22 cellular contexts compared by ENCODE assay signal in genomic region chr19:35370722-35371121, GRCh38. TPM values are rescaled to one million over a fixed set of nuclear protein-coding genes. Genes with fewer than 3 reads are reported as not detected.
DNase-seq lines count a peak whose midpoint lies in the region; ATAC-seq, FAIRE-seq and TF ChIP-seq lines count a peak whose summit lies in the region.
"Had no signal": no experiment of that assay in that cellular context is flagged by ENCODE, and none has a peak within 500 bp of the region (broad histone marks: within the 10 kb centered on the region; RNA-seq: fewer than 3 reads in every experiment).

Gene GPR42 (plus strand): TSS chr19:35371068. CDS start chr19:35371360, 292 bp downstream.

- no peaks in the 10 kb centered on the region for H3K9me1 ChIP-seq in K562 (ENCODE audit: control insufficient read depth, insufficient read depth, low read length)

- in situ Hi-C loops in K562 (cut with MboI) = no loop called here

- H3K9ac ChIP-seq in Karpas-422 (ENCODE audit: low read length) (no peak within 1 kb of the TSS), K562 (ENCODE audit: insufficient read depth in 1 of 2, low read depth in 2 of 2, low read length in 2 of 2) (no peak within 1 kb of the TSS)

- intact Hi-C loops in K562 (cut with micrococcal nuclease) = no loop called here
- intact Hi-C loops in MCF 10A (cut with micrococcal nuclease) = no loop called here

- POLR2A ChIA-PET in K562 (lab: Yijun Ruan, JAX) = no interaction called here
- POLR2A ChIA-PET in activated CD4-positive, alpha-beta memory T cell treated with anti-CD3 and anti-CD28 coated beads, Interleukin-2, amount 10 ng/mL, durations not matched to agents 7 days and 5 days (lab: Charles Lee) = no interaction called here
- POLR2A ChIA-PET in MCF 10A (lab: Yijun Ruan, JAX) = no interaction called here

- no peak within 1 kb of the TSS for H3K4me3 ChIP-seq in Karpas-422 (ENCODE audit: low read length)
- H3K4me3 ChIP-seq in K562 = no peak within 1 kb of the TSS
- H3K4me3 ChIP-seq: HAP-1 had no signal

- H3K27me3 ChIP-seq in Karpas-422 (ENCODE audit: low read length) = no peaks in the 10 kb centered on the region
- H3K27me3 ChIP-seq in K562 (ENCODE audit: control insufficient read depth in 2 of 2, insufficient read depth in 2 of 2, low read length in 2 of 2) = peaks cover 4 to 6% of the 10 kb centered on the region in 2 experiments; a peak in 4 of 5 replicates

- H3K79me2 ChIP-seq in Karpas-422 (ENCODE audit: low read length) (no peaks in the 10 kb centered on the region), K562 (ENCODE audit: control insufficient read depth, insufficient read depth, low read length) (no peaks in the 10 kb centered on the region)

- no peak for TF ChIP-seq EP300 in K562 (IDR thresholded peaks at IDR 0.05; ENCODE audit: low read length)

- H3K36me3 Mint-ChIP-seq in osteocyte (ENCODE audit: unreplicated experiment) = no peaks in the 10 kb centered on the region
- H3K36me3 Mint-ChIP-seq in activated CD4-positive, alpha-beta memory T cell treated with anti-CD3 and anti-CD28 coated beads, Interleukin-2, amount 10 ng/mL, durations not matched to agents 7 days and 5 days (ENCODE audit: low read depth) = no peaks in the 10 kb centered on the region
- no peaks in the 10 kb centered on the region for H3K36me3 Mint-ChIP-seq in MCF 10A (ENCODE audit: insufficient read depth, unreplicated experiment)
- H3K36me3 Mint-ChIP-seq in activated naive CD8-positive, alpha-beta T cell treated with anti-CD3 and anti-CD28 coated beads for 36 hours = no peaks in the 10 kb centered on the region
- H3K36me3 Mint-ChIP-seq: CD4-positive, alpha-beta memory T cell had no signal

- H4K20me1 ChIP-seq in Karpas-422 (ENCODE audit: insufficient read depth, low read depth, low read length) = no peaks in the 10 kb centered on the region
- no peaks in the 10 kb centered on the region for H4K20me1 ChIP-seq in K562 (replicated peaks; ENCODE audit: control insufficient read depth, insufficient read depth, low read length)

- H3K9me2 ChIP-seq in Karpas-422 (replicated peaks; ENCODE audit: insufficient read depth, low read length) = no peaks in the 10 kb centered on the region

- ATAC-seq in K562 = no peak

- H3K9me3 ChIP-seq in Karpas-422 (ENCODE audit: low read length) (no peaks in the 10 kb centered on the region), K562 (replicated peaks; ENCODE audit: control insufficient read depth, insufficient read depth, low read depth, low read length) (no peaks in the 10 kb centered on the region)
- H3K9me3 ChIP-seq: HAP-1 had no signal

- H3K4me1 Mint-ChIP-seq in osteocyte (ENCODE audit: unreplicated experiment) (no peaks in the 10 kb centered on the region), MCF 10A (ENCODE audit: insufficient read depth, unreplicated experiment) (no peaks in the 10 kb centered on the region)
- no peaks in the 10 kb centered on the region for H3K4me1 Mint-ChIP-seq in activated CD4-positive, alpha-beta memory T cell treated with anti-CD3 and anti-CD28 coated beads, Interleukin-2, amount 10 ng/mL, durations not matched to agents 7 days and 5 days
- peaks cover 2% of the 10 kb centered on the region for H3K4me1 Mint-ChIP-seq in activated naive CD8-positive, alpha-beta T cell treated with anti-CD3 and anti-CD28 coated beads for 36 hours

- H3K27me3 Mint-ChIP-seq in osteocyte (ENCODE audit: unreplicated experiment) (peaks cover 4% of the 10 kb centered on the region), MCF 10A (ENCODE audit: insufficient read depth, unreplicated experiment) (peaks cover 76% of the 10 kb centered on the region)
- peaks cover 29% of the 10 kb centered on the region for H3K27me3 Mint-ChIP-seq in activated CD4-positive, alpha-beta memory T cell treated with anti-CD3 and anti-CD28 coated beads, Interleukin-2, amount 10 ng/mL, durations not matched to agents 7 days and 5 days
- peaks cover 26% of the 10 kb centered on the region for H3K27me3 Mint-ChIP-seq in activated naive CD8-positive, alpha-beta T cell treated with anti-CD3 and anti-CD28 coated beads for 36 hours

- no peak for FAIRE-seq in K562 (lab: Jason Lieb, UNC)
- FAIRE-seq: GM18507, H54 had no signal

- H3K9me3 Mint-ChIP-seq in osteocyte (ENCODE audit: unreplicated experiment) (no peaks in the 10 kb centered on the region), MCF 10A (ENCODE audit: unreplicated experiment) (no peaks in the 10 kb centered on the region)
- no peaks in the 10 kb centered on the region for H3K9me3 Mint-ChIP-seq in activated CD4-positive, alpha-beta memory T cell treated with anti-CD3 and anti-CD28 coated beads, Interleukin-2, amount 10 ng/mL, durations not matched to agents 7 days and 5 days
- no peaks in the 10 kb centered on the region for H3K9me3 Mint-ChIP-seq in activated naive CD8-positive, alpha-beta T cell treated with anti-CD3 and anti-CD28 coated beads for 36 hours
- H3K9me3 Mint-ChIP-seq: CD4-positive, alpha-beta memory T cell had no signal

- H3K4me3 Mint-ChIP-seq in osteocyte (ENCODE audit: unreplicated experiment) (no peak within 1 kb of the TSS), MCF 10A (ENCODE audit: unreplicated experiment) (no peak within 1 kb of the TSS)
- no peak within 1 kb of the TSS for H3K4me3 Mint-ChIP-seq in activated CD4-positive, alpha-beta memory T cell treated with anti-CD3 and anti-CD28 coated beads, Interleukin-2, amount 10 ng/mL, durations not matched to agents 7 days and 5 days
- no peak within 1 kb of the TSS for H3K4me3 Mint-ChIP-seq in activated naive CD8-positive, alpha-beta T cell treated with anti-CD3 and anti-CD28 coated beads for 36 hours
- H3K4me3 Mint-ChIP-seq: CD4-positive, alpha-beta memory T cell had no signal

- TF ChIP-seq CTCF in K562 (IDR thresholded peaks at IDR 0.05 in 2 of 3, conservative IDR thresholded peaks at IDR 0.05 in 1 of 3; ENCODE audit: insufficient read depth in 2 of 3, low read depth in 1 of 3, low read length in 3 of 3) (no peak), osteocyte (IDR thresholded peaks at IDR 0.05) (no peak), MCF 10A (IDR thresholded peaks at IDR 0.05; ENCODE audit: unreplicated experiment) (no peak)

- TF ChIP-seq POLR2A in K562 (conservative IDR thresholded peaks at IDR 0.05) = no peak

- H3K27ac Mint-ChIP-seq in osteocyte (ENCODE audit: unreplicated experiment) (no peak within 1 kb of the TSS), MCF 10A (ENCODE audit: low read depth, unreplicated experiment) (no peak within 1 kb of the TSS)
- no peak within 1 kb of the TSS for H3K27ac Mint-ChIP-seq in activated CD4-positive, alpha-beta memory T cell treated with anti-CD3 and anti-CD28 coated beads, Interleukin-2, amount 10 ng/mL, durations not matched to agents 7 days and 5 days
- H3K27ac Mint-ChIP-seq in activated naive CD8-positive, alpha-beta T cell treated with anti-CD3 and anti-CD28 coated beads for 36 hours = no peak within 1 kb of the TSS
- H3K27ac Mint-ChIP-seq: CD4-positive, alpha-beta memory T cell had no signal

- H3K27ac ChIP-seq in Karpas-422 (ENCODE audit: low read length) (no peak within 1 kb of the TSS), K562 (ENCODE audit: extremely low read depth, low read depth, low read length) (no peak within 1 kb of the TSS)

- H3K36me3 ChIP-seq in Karpas-422 (ENCODE audit: insufficient read depth, low read length) = no peaks in the 10 kb centered on the region
- H3K36me3 ChIP-seq in K562 (ENCODE audit: control insufficient read depth, insufficient read depth, low read length) = no peaks in the 10 kb centered on the region
- H3K36me3 ChIP-seq: HAP-1 had no signal

- H2AFZ ChIP-seq in Karpas-422 (ENCODE audit: low read length) (no peak within 1 kb of the TSS), K562 (ENCODE audit: low read depth, low read length) (no peak within 1 kb of the TSS)

- no TSS peak for BruUV-seq in K562 (replicated peaks; lab: Mats Ljungman, UMichigan)
- BruUV-seq in MCF 10A (replicated peaks; lab: Mats Ljungman, UMichigan) = no TSS peak

- CTCF ChIA-PET in K562 (lab: Yijun Ruan, JAX; ENCODE audit: low intra/inter-chr PET ratio) = no interaction called here
- CTCF ChIA-PET in activated CD4-positive, alpha-beta memory T cell treated with anti-CD3 and anti-CD28 coated beads, Interleukin-2, amount 10 ng/mL, durations not matched to agents 7 days and 5 days (lab: Charles Lee) = no interaction called here
- CTCF ChIA-PET in MCF 10A (lab: Yijun Ruan, JAX) = no interaction called here

- 20% methylated on average over 6 of the region's 8 CpGs for WGBS in K562 (ENCODE audit: insufficient coverage, low coverage, missing lambda C conversion rate)

- H3K4me2 ChIP-seq in Karpas-422 (ENCODE audit: low read depth, low read length, poor library complexity, severe bottlenecking) = no peak within 1 kb of the TSS
- no peak within 1 kb of the TSS for H3K4me2 ChIP-seq in K562 (ENCODE audit: insufficient read depth, low read length)

- DNase-seq in Karpas-422 (peak; percentile 15), K562 (ENCODE audit: extremely low read depth in 1 of 4, low spot score in 3 of 4) (no peak), osteocyte (ENCODE audit: extremely low spot score, unreplicated experiment) (peak; percentile 19), MCF 10A (ENCODE audit: unreplicated experiment) (no peak)
- DNase-seq in activated CD4-positive, alpha-beta memory T cell treated with anti-CD3 and anti-CD28 coated beads, Interleukin-2, amount 10 ng/mL, durations not matched to agents 7 days and 5 days = no peak
- no peak for DNase-seq in activated naive CD8-positive, alpha-beta T cell treated with anti-CD3 and anti-CD28 coated beads for 36 hours
- DNase-seq: C1 segment of cervical spinal cord; Calu3; CD4-positive, alpha-beta memory T cell; COR-L47; DMS53; DMS79 treated with DMSO at 0.1 percent for 48 hours; GF-D8; GOT3 had no signal

- H3K4me1 ChIP-seq in Karpas-422 (ENCODE audit: low read length) (no peaks in the 10 kb centered on the region), K562 (replicated peaks in 1 of 2; ENCODE audit: control insufficient read depth in 2 of 2, insufficient read depth in 2 of 2, low read length in 2 of 2) (peaks cover 3 to 6% of the 10 kb centered on the region in 2 experiments; a peak in 2 of 5 replicates)
- H3K4me1 ChIP-seq: HAP-1 had no signal

- no peak for TF ChIP-seq RAD21 in K562 (CRISPR knock-in tag; conservative IDR thresholded peaks at IDR 0.05 in 1 of 2, IDR thresholded peaks at IDR 0.05 in 1 of 2)

RNA-seq across cellular contexts. Expression of gene GPR42, which starts in this region (rescaled TPM):
- total RNA-seq in Karpas-422 (2014; rRNA removed; shearing (Covaris generic); ENCODE audit: low replicate concordance) = not detected in 2 replicates
- total RNA-seq in K562 (2011; cell fraction: chromatin; rRNA removed; ENCODE audit: low replicate concordance) = not detected in 2 replicates
- not detected in 2 replicates for total RNA-seq in K562 (2011; cell fraction: nucleolus; rRNA removed)
- not detected in 2 replicates for total RNA-seq in K562 (2011; cell fraction: nucleoplasm; rRNA removed)
- total RNA-seq in K562 (2014; rRNA removed) = not detected in 2 replicates
- not detected in 2 replicates for total RNA-seq in K562 (2014; rRNA removed; fragmentation: Illumina TruSeq; extraction: Trizol)
- not detected in 2 replicates for total RNA-seq in K562 (2015; rRNA removed; fragmentation: Illumina TruSeq; extraction: Trizol)
- not detected in 2 replicates for total RNA-seq in K562 (2021)
- polyA plus RNA-seq in K562 (2011; rRNA removed) = not detected in 2 replicates
- polyA plus RNA-seq in K562 (2011; cell fraction: cytosol; rRNA removed) = not detected in 2 replicates
- polyA plus RNA-seq in K562 (2011; cell fraction: nucleus; rRNA removed) = not detected in 2 replicates
- 0.10 TPM in 1 of 2 replicates, not detected in the other for polyA plus RNA-seq in K562 (2012)
- not detected in 2 replicates for polyA plus RNA-seq in K562 (2014; fragmentation: Illumina TruSeq; extraction: Trizol)
- polyA plus RNA-seq in K562 (2014; fragmentation: Nextera tagmentation; extraction: Ambion mirVana) = not detected
- not detected in 2 replicates for polyA plus RNA-seq in K562 (2014; rRNA removed)
- not detected in 2 replicates for polyA minus RNA-seq in K562 (2011; rRNA and poly(A)+ RNA removed)
- polyA minus RNA-seq in K562 (2011; cell fraction: cytosol; rRNA and poly(A)+ RNA removed) = not detected in 2 replicates
- polyA minus RNA-seq in K562 (2011; cell fraction: nucleus; rRNA and poly(A)+ RNA removed) = not detected in 2 replicates
- total RNA-seq in osteocyte = not detected in 2 replicates
- total RNA-seq in activated CD4-positive, alpha-beta memory T cell treated with anti-CD3 and anti-CD28 coated beads, Interleukin-2, amount 10 ng/mL, durations not matched to agents 7 days and 5 days = under 1 TPM in 1 of 2 experiments, not detected in 1; 0.13 TPM
- not detected in 2 replicates for total RNA-seq in MCF 10A (2022)
- under 1 TPM in 1 of 2 experiments, not detected in 1; 0.16 TPM for total RNA-seq in activated naive CD8-positive, alpha-beta T cell treated with anti-CD3 and anti-CD28 coated beads for 36 hours
- total RNA-seq: A172; A673; Calu3; CD4-positive, alpha-beta memory T cell; Daoy; G401 had no signal
- polyA plus RNA-seq: BJ; CD4-positive, alpha-beta memory T cell had no signal

Comparison
In these comparisons a context has a peak if more than half of its experiments do, and no peak if none do; other contexts are left out.
1. Peak in DNase-seq in Karpas-422; RNA of the gene not detected or under 1 TPM.
2. Peak in DNase-seq in osteocyte; RNA of the gene not detected or under 1 TPM.